Comparison of ENCODE assay signal across 1 cellular context in genomic region chr11:119907934-119908760, GRCh38.
TF ChIP-seq lines count a peak whose summit lies in the region.

No MANE protein-coding gene starts in this region.

TF ChIP-seq in WTC11, 78 proteins besides CTCF, POLR2A, EP300 and RAD21 (continued from another document):
- TF ChIP-seq E2F4 (CRISPR knock-in tag; IDR thresholded peaks at IDR 0.05; ENCODE audit: borderline replicate concordance, low read depth) (no peak), ZNF281 (CRISPR knock-in tag; IDR thresholded peaks at IDR 0.05) (no peak), ZNF532 (CRISPR knock-in tag; IDR thresholded peaks at IDR 0.05; ENCODE audit: borderline replicate concordance) (no peak), FOXK1 (CRISPR knock-in tag; IDR thresholded peaks at IDR 0.05) (no peak), ZNF121 (CRISPR knock-in tag; IDR thresholded peaks at IDR 0.05) (no peak)
TF ChIP-seq in WTC11: peak in this region for 0.
